22 cellular contexts compared by ENCODE assay signal in genomic region chr4:156865391-156865790, GRCh38.
"Had no signal": no experiment of that assay in that cellular context is flagged by ENCODE, and none has a peak within 500 bp of the region (broad histone marks: within the 10 kb centered on the region; RNA-seq: fewer than 3 reads in every experiment).

No MANE protein-coding gene starts in this region.

- ATAC-seq: effector memory CD8-positive, alpha-beta T cell; esophagus mucosa; gastroesophageal sphincter; heart left ventricle; left cardiac atrium; pancreas; psoas muscle had no signal

- H3K4me3 Mint-ChIP-seq: activated naive CD4-positive, alpha-beta T cell treated with anti-CD3 and anti-CD28 coated beads, Interleukin-2, amount 50 U/mL, for 24 hours; brain; effector memory CD8-positive, alpha-beta T cell; nephron; type B pancreatic cell had no signal

- H3K27me3 ChIP-seq: gastroesophageal sphincter, heart left ventricle, neutrophil, pancreas, right atrium auricular region, spleen had no signal

- H3K36me3 ChIP-seq: gastroesophageal sphincter, heart left ventricle, neutrophil, pancreas, right atrium auricular region, spleen, thoracic aorta had no signal

- H3K27ac Mint-ChIP-seq: activated naive CD4-positive, alpha-beta T cell treated with anti-CD3 and anti-CD28 coated beads, Interleukin-2, amount 50 U/mL, for 24 hours; brain; effector memory CD8-positive, alpha-beta T cell; nephron; type B pancreatic cell had no signal

- H3K4me1 ChIP-seq: gastroesophageal sphincter, psoas muscle, right atrium auricular region, spleen had no signal

- H3K4me3 ChIP-seq: gastroesophageal sphincter, heart left ventricle, pancreas, psoas muscle, right atrium auricular region, spleen, thoracic aorta had no signal

- H3K27me3 Mint-ChIP-seq: activated naive CD4-positive, alpha-beta T cell treated with anti-CD3 and anti-CD28 coated beads, Interleukin-2, amount 50 U/mL, for 24 hours; brain; effector memory CD8-positive, alpha-beta T cell; type B pancreatic cell had no signal

- H3K4me1 Mint-ChIP-seq: activated naive CD4-positive, alpha-beta T cell treated with anti-CD3 and anti-CD28 coated beads, Interleukin-2, amount 50 U/mL, for 24 hours had no signal

- H3K9me3 ChIP-seq: gastroesophageal sphincter, neutrophil, pancreas, psoas muscle, right atrium auricular region, thoracic aorta had no signal

- H3K27ac ChIP-seq: gastroesophageal sphincter, heart left ventricle, neutrophil, pancreas, psoas muscle, right atrium auricular region, spleen, thoracic aorta had no signal

- H3K36me3 Mint-ChIP-seq: activated naive CD4-positive, alpha-beta T cell treated with anti-CD3 and anti-CD28 coated beads, Interleukin-2, amount 50 U/mL, for 24 hours; type B pancreatic cell had no signal

- DNase-seq: activated CD4-positive, alpha-beta T cell treated with anti-CD3 and anti-CD28 coated beads for 1 hour; activated gamma-delta T cell treated with Interleukin-2 at 50 U/mL for 16 hours; activated T-cell treated with anti-CD3 and anti-CD28 coated beads, Interleukin-2, amount 50 U/mL, for 1 hour; anterior cingulate cortex; effector memory CD8-positive, alpha-beta T cell; heart left ventricle; islet precursor cell; left cardiac atrium; pancreas; psoas muscle; spleen; stimulated activated CD4-positive, alpha-beta T cell treated with anti-CD3 and anti-CD28 coated beads, Interleukin-4, amount 100 ng/mL, for 24 hours; stimulated activated naive CD4-positive, alpha-beta T cell treated with Interleukin-2 at 50 U/mL for 16 hours had no signal
